Comparison of ENCODE assay signal across 30 cellular contexts in the genomic region with DNA sequence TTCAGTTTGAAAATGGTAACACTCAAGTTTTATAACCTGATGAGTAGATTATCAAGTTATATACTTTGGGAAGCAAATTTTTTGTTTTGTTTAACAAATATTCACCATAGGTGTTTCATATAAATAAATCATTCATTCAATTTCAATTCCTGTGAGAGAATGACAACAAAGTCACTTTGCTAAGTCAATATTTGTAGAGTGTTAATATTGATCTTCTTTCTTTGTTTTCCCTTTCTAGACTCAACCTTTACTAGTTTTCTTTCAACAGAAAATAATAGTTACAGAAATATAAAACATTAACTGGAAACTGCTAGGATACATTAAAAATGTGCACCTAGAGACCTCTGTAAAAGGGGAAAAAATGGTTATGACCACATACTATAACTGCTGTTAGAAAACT.
"Had no signal": no experiment of that assay in that cellular context is flagged by ENCODE, and none has a peak within 500 bp of the region (broad histone marks: within the 10 kb centered on the region; RNA-seq: fewer than 3 reads in every experiment).

No MANE protein-coding gene starts in this region.

- FAIRE-seq: colon had no signal

- ATAC-seq: activated CD4-positive, alpha-beta T cell treated with anti-CD3 and anti-CD28 coated beads for 36 hours; activated CD8-positive, alpha-beta memory T cell treated with anti-CD3 and anti-CD28 coated beads, Interleukin-2, amount 10 ng/mL, durations not matched to agents 7 days and 5 days; activated CD8-positive, alpha-beta T cell treated with anti-CD3 and anti-CD28 coated beads, Interleukin-2, amount 10 ng/mL, durations not matched to agents 7 days and 5 days; activated naive CD8-positive, alpha-beta T cell treated with anti-CD3 and anti-CD28 coated beads, Interleukin-2, amount 50 U/mL, for 24 hours; body of pancreas; effector memory CD8-positive, alpha-beta T cell; foreskin keratinocyte; gastroesophageal sphincter; heart right ventricle; T-helper 17 cell had no signal

- DNase-seq: activated CD4-positive, alpha-beta memory T cell treated with anti-CD3 and anti-CD28 coated beads for 36 hours; activated CD4-positive, alpha-beta T cell treated with anti-CD3 and anti-CD28 coated beads for 36 hours; activated CD4-positive, alpha-beta T cell treated with anti-CD3 and anti-CD28 coated beads, Interleukin-2, amount 10 ng/mL, durations not matched to agents 24 days and 14 days; activated CD4-positive, CD25-positive, alpha-beta regulatory T cell; activated CD4-positive, CD25-positive, alpha-beta regulatory T cell treated with anti-CD3 and anti-CD28 coated beads, Interleukin-2, amount 50 U/mL, for 72 hours; activated CD8-positive, alpha-beta memory T cell treated with anti-CD3 and anti-CD28 coated beads, Interleukin-2, amount 10 ng/mL, durations not matched to agents 7 days and 5 days; activated CD8-positive, alpha-beta memory T cell treated with anti-CD3 and anti-CD28 coated beads, Interleukin-2, amount 50 U/mL, for 4 hours; activated CD8-positive, alpha-beta T cell treated with anti-CD3 and anti-CD28 coated beads, Interleukin-2, amount 10 ng/mL, durations not matched to agents 7 days and 5 days; activated effector memory CD4-positive, alpha-beta T cell treated with anti-CD3 and anti-CD28 coated beads, Interleukin-2, amount 50 U/mL, for 16 hours; activated naive CD4-positive, alpha-beta T cell treated with anti-CD3 and anti-CD28 coated beads for 36 hours; activated naive CD8-positive, alpha-beta T cell treated with anti-CD3 and anti-CD28 coated beads for 36 hours; activated naive CD8-positive, alpha-beta T cell treated with anti-CD3 and anti-CD28 coated beads, Interleukin-2, amount 50 U/mL, for 24 hours; activated T-cell treated with anti-CD3 and anti-CD28 coated beads, Interleukin-2, amount 50 U/mL, for 1 hour; activated T-cell treated with anti-CD3 and anti-CD28 coated beads, Interleukin-2, amount 50 U/mL, for 48 hours; adrenal gland; amygdala; aorta; body of pancreas; caudate nucleus; cortex of kidney; dermis blood vessel endothelial cell; effector CD4-positive, alpha-beta T cell; effector memory CD8-positive, alpha-beta T cell; erythroblast; foreskin keratinocyte; heart right ventricle; T-helper 17 cell; T1000 had no signal
